21 cellular contexts compared by ENCODE assay signal in genomic region chr4:98733601-98734000, GRCh38.
"Had no signal": no experiment of that assay in that cellular context is flagged by ENCODE, and none has a peak within 500 bp of the region (broad histone marks: within the 10 kb centered on the region; RNA-seq: fewer than 3 reads in every experiment).

No MANE protein-coding gene starts in this region.

- DNase-seq: natural killer cell; occipital lobe; ovary; posterior cingulate gyrus; psoas muscle; right cardiac atrium; right lobe of liver; sigmoid colon; small intestine; stimulated activated CD4-positive, alpha-beta T cell treated with anti-CD3 and anti-CD28 coated beads, Interleukin-15, amount 100 ng/mL, for 24 hours; stimulated activated CD4-positive, alpha-beta T cell treated with anti-CD3 and anti-CD28 coated beads, Interleukin-2, amount 100 ng/mL, for 24 hours; stimulated activated CD4-positive, alpha-beta T cell treated with anti-CD3 and anti-CD28 coated beads, Interleukin-2, amount 100 ng/mL, for 48 hours; stimulated activated CD4-positive, alpha-beta T cell treated with anti-CD3 and anti-CD28 coated beads, Interleukin-4, amount 100 ng/mL, for 24 hours; stimulated activated naive B cell treated with anti-CD40 and anti-IgM and Interleukin-4, amounts not matched to agents 10 μg/mL and 1 μg/mL and 100 μg/mL, for 72 hours; stimulated activated naive CD4-positive, alpha-beta T cell treated with Interleukin-2 at 50 U/mL for 16 hours; stomach; thyroid gland; trophoblast cell; upper lobe of left lung; uterus had no signal

- ATAC-seq: natural killer cell; psoas muscle; right cardiac atrium; right lobe of liver; stimulated activated effector memory CD8-positive, alpha-beta T cell treated with anti-CD3 and anti-CD28 coated beads, Interleukin-12 subunit alpha, Interleukin-12 subunit beta, amount 100 ng/mL, for 72 hours; stimulated activated naive B cell treated with anti-CD40 and anti-IgM and Interleukin-4, amounts not matched to agents 10 μg/mL and 1 μg/mL and 100 μg/mL, for 72 hours had no signal
